Comparison of ENCODE assay signal across 22 cellular contexts in genomic region chr15:65264877-65265430, GRCh38. TPM values are rescaled to one million over a fixed set of nuclear protein-coding genes. Genes with fewer than 3 reads are reported as not detected.
"Had no signal": no experiment of that assay in that cellular context is flagged by ENCODE, and none has a peak within 500 bp of the region (broad histone marks: within the 10 kb centered on the region; RNA-seq: fewer than 3 reads in every experiment).

No MANE protein-coding gene starts in this region.

- H3K9me3 ChIP-seq: colonic mucosa, ovary, suprapubic skin, upper lobe of left lung had no signal

- H3K27ac Mint-ChIP-seq: activated CD4-positive, alpha-beta T cell treated with anti-CD3 and anti-CD28 coated beads for 36 hours; activated CD8-positive, alpha-beta T cell treated with anti-CD3 and anti-CD28 coated beads for 36 hours; activated naive CD8-positive, alpha-beta T cell treated with anti-CD3 and anti-CD28 coated beads, Interleukin-2, amount 50 U/mL, for 24 hours; activated T-cell treated with anti-CD3 and anti-CD28 coated beads, Interleukin-2, amount 50 U/mL, for 72 hours; stimulated activated naive B cell treated with anti-CD40 and anti-IgM and Interleukin-4, amounts not matched to agents 10 μg/mL and 1 μg/mL and 100 μg/mL, for 72 hours had no signal

- H3K9me3 Mint-ChIP-seq: activated CD8-positive, alpha-beta T cell treated with anti-CD3 and anti-CD28 coated beads for 36 hours; activated naive CD8-positive, alpha-beta T cell treated with anti-CD3 and anti-CD28 coated beads, Interleukin-2, amount 50 U/mL, for 24 hours; activated T-cell treated with anti-CD3 and anti-CD28 coated beads, Interleukin-2, amount 50 U/mL, for 72 hours; neural crest cell; stimulated activated naive B cell treated with anti-CD40 and anti-IgM and Interleukin-4, amounts not matched to agents 10 μg/mL and 1 μg/mL and 100 μg/mL, for 72 hours had no signal

- H3K4me1 ChIP-seq: colonic mucosa, upper lobe of left lung had no signal

- H3K4me3 ChIP-seq: colonic mucosa, ovary, suprapubic skin, upper lobe of left lung had no signal

- ATAC-seq: activated CD4-positive, alpha-beta T cell treated with anti-CD3 and anti-CD28 coated beads for 36 hours; activated CD8-positive, alpha-beta T cell treated with anti-CD3 and anti-CD28 coated beads for 36 hours; activated naive CD8-positive, alpha-beta T cell treated with anti-CD3 and anti-CD28 coated beads, Interleukin-2, amount 50 U/mL, for 24 hours; activated T-cell treated with anti-CD3 and anti-CD28 coated beads, Interleukin-2, amount 50 U/mL, for 72 hours; stimulated activated naive B cell treated with anti-CD40 and anti-IgM and Interleukin-4, amounts not matched to agents 10 μg/mL and 1 μg/mL and 100 μg/mL, for 72 hours had no signal

- H3K27me3 Mint-ChIP-seq: activated CD4-positive, alpha-beta T cell treated with anti-CD3 and anti-CD28 coated beads for 36 hours; activated CD8-positive, alpha-beta T cell treated with anti-CD3 and anti-CD28 coated beads for 36 hours; activated naive CD8-positive, alpha-beta T cell treated with anti-CD3 and anti-CD28 coated beads, Interleukin-2, amount 50 U/mL, for 24 hours; stimulated activated naive B cell treated with anti-CD40 and anti-IgM and Interleukin-4, amounts not matched to agents 10 μg/mL and 1 μg/mL and 100 μg/mL, for 72 hours had no signal

- H3K27me3 ChIP-seq: colonic mucosa, ovary, suprapubic skin, upper lobe of left lung had no signal

- DNase-seq: activated CD4-positive, alpha-beta T cell treated with anti-CD3 and anti-CD28 coated beads for 36 hours; activated CD8-positive, alpha-beta memory T cell treated with anti-CD3 and anti-CD28 coated beads, Interleukin-2, amount 50 U/mL, for 4 hours; activated CD8-positive, alpha-beta T cell treated with anti-CD3 and anti-CD28 coated beads for 36 hours; activated naive CD8-positive, alpha-beta T cell treated with anti-CD3 and anti-CD28 coated beads, Interleukin-2, amount 50 U/mL, for 24 hours; activated T-cell treated with anti-CD3 and anti-CD28 coated beads, Interleukin-2, amount 50 U/mL, for 72 hours; caudate nucleus; colonic mucosa; effector memory CD4-positive, alpha-beta T cell; mesendoderm; ovary; small intestine; stimulated activated naive B cell treated with anti-CD40 and anti-IgM and Interleukin-4, amounts not matched to agents 10 μg/mL and 1 μg/mL and 100 μg/mL, for 72 hours; T-helper 9 cell; upper lobe of left lung had no signal

- H3K4me1 Mint-ChIP-seq: activated CD4-positive, alpha-beta T cell treated with anti-CD3 and anti-CD28 coated beads for 36 hours; activated naive CD8-positive, alpha-beta T cell treated with anti-CD3 and anti-CD28 coated beads, Interleukin-2, amount 50 U/mL, for 24 hours; neural crest cell; stimulated activated naive B cell treated with anti-CD40 and anti-IgM and Interleukin-4, amounts not matched to agents 10 μg/mL and 1 μg/mL and 100 μg/mL, for 72 hours had no signal

- H3K36me3 ChIP-seq: ovary had no signal

- H3K27ac ChIP-seq: colonic mucosa, ovary, suprapubic skin, upper lobe of left lung, VCaP had no signal

- H3K4me3 Mint-ChIP-seq: activated CD4-positive, alpha-beta T cell treated with anti-CD3 and anti-CD28 coated beads for 36 hours; activated CD8-positive, alpha-beta T cell treated with anti-CD3 and anti-CD28 coated beads for 36 hours; activated naive CD8-positive, alpha-beta T cell treated with anti-CD3 and anti-CD28 coated beads, Interleukin-2, amount 50 U/mL, for 24 hours; activated T-cell treated with anti-CD3 and anti-CD28 coated beads, Interleukin-2, amount 50 U/mL, for 72 hours; neural crest cell; stimulated activated naive B cell treated with anti-CD40 and anti-IgM and Interleukin-4, amounts not matched to agents 10 μg/mL and 1 μg/mL and 100 μg/mL, for 72 hours had no signal

RNA-seq across cellular contexts. Expression of gene RNU5A-1, which starts 30.9 kb away (rescaled TPM):
- total RNA-seq: activated CD4-positive, alpha-beta T cell treated with anti-CD3 and anti-CD28 coated beads for 36 hours; activated CD8-positive, alpha-beta T cell treated with anti-CD3 and anti-CD28 coated beads for 36 hours; activated T-cell treated with anti-CD3 and anti-CD28 coated beads, Interleukin-2, amount 50 U/mL, for 72 hours; astrocyte; colonic mucosa; fibroblast of lung; myocyte; neural crest cell; ovary; renal cortical epithelial cell; SK-MEL-5; suprapubic skin; upper lobe of left lung had no signal
- polyA plus RNA-seq: fibroblast of lung, ovary, small intestine had no signal

RNA-seq across cellular contexts. Expression of gene RNU5B-1, which starts 39.5 kb away (rescaled TPM):
- total RNA-seq: activated CD4-positive, alpha-beta T cell treated with anti-CD3 and anti-CD28 coated beads for 36 hours; activated CD8-positive, alpha-beta T cell treated with anti-CD3 and anti-CD28 coated beads for 36 hours; activated T-cell treated with anti-CD3 and anti-CD28 coated beads, Interleukin-2, amount 50 U/mL, for 72 hours; fibroblast of lung; myocyte; renal cortical epithelial cell; SK-MEL-5; suprapubic skin had no signal
- polyA plus RNA-seq: fibroblast of lung, ovary, small intestine had no signal

RNA-seq across cellular contexts. Expression of gene CILP, which starts 53.7 kb away (rescaled TPM):
- total RNA-seq: activated CD4-positive, alpha-beta T cell treated with anti-CD3 and anti-CD28 coated beads for 36 hours; activated CD8-positive, alpha-beta T cell treated with anti-CD3 and anti-CD28 coated beads for 36 hours; SK-MEL-5 had no signal
